8 cellular contexts compared by ENCODE assay signal in genomic region chr3:33438871-33439270, GRCh38. TPM values are rescaled to one million over a fixed set of nuclear protein-coding genes. Genes with fewer than 3 reads are reported as not detected.
DNase-seq lines count a peak whose midpoint lies in the region; ATAC-seq and TF ChIP-seq lines count a peak whose summit lies in the region.

No MANE protein-coding gene starts in this region.

- no peaks in the 10 kb centered on the region for H3K9me3 Mint-ChIP-seq in activated CD8-positive, alpha-beta T cell treated with anti-CD3 and anti-CD28 coated beads for 36 hours

- no peaks in the 10 kb centered on the region for H3K27me3 Mint-ChIP-seq in activated CD8-positive, alpha-beta T cell treated with anti-CD3 and anti-CD28 coated beads for 36 hours

- H3K9ac ChIP-seq in iPS-18a (ENCODE audit: low read length), result peak overlapping the region; percentile 81

- POLR2A ChIA-PET in activated CD8-positive, alpha-beta T cell treated with anti-CD3 and anti-CD28 coated beads for 36 hours (lab: Charles Lee), result interaction anchor here (1.0 to 3.0 kb wide), 5 partner anchors 9 to 360 kb away, joined by 3 to 15 read pairs (median 6); partner anchors contain the start of gene PDCD6IP

- TF ChIP-seq POLR2A in stomach (IDR thresholded peaks at IDR 0.05), result no peak

- H3K4me3 Mint-ChIP-seq in activated CD8-positive, alpha-beta T cell treated with anti-CD3 and anti-CD28 coated beads for 36 hours, result peak overlapping the region; percentile 87

- no peak for TF ChIP-seq CTCF in activated CD8-positive, alpha-beta T cell treated with anti-CD3 and anti-CD28 coated beads for 36 hours (IDR thresholded peaks at IDR 0.05)
- no peak for TF ChIP-seq CTCF in stomach (IDR thresholded peaks at IDR 0.05)

- intact Hi-C loops in activated CD8-positive, alpha-beta T cell treated with anti-CD3 and anti-CD28 coated beads for 36 hours (cut with micrococcal nuclease), result loop anchor here (10.0 kb wide), 1 partner anchor 346 kb away; no protein-coding TSS in a partner anchor
- intact Hi-C loops in stomach (cut with DNase I; ENCODE audit: low total_unique reads), result no loop called here

- peaks cover 7% of the 10 kb centered on the region for H3K36me3 Mint-ChIP-seq in activated CD8-positive, alpha-beta T cell treated with anti-CD3 and anti-CD28 coated beads for 36 hours (ENCODE audit: low read depth)

- peaks cover 22% of the 10 kb centered on the region for H3K4me1 ChIP-seq in iPS-18a (ENCODE audit: control insufficient read depth, low read depth, low read length)
- peaks cover 33 to 62% (median 50%) of the 10 kb centered on the region in 4 donors for H3K4me1 ChIP-seq in stomach

- DNase-seq in SIG-M5 treated with dmso at 0.1 percent for 504 hours (lab: John Stamatoyannopoulos, UW; ENCODE audit: unreplicated experiment), result peak; percentile 42
- no peak for DNase-seq in SIG-M5 (lab: John Stamatoyannopoulos, UW)
- no peak for DNase-seq in activated CD8-positive, alpha-beta T cell treated with anti-CD3 and anti-CD28 coated beads for 36 hours
- DNase-seq in stomach, result no peak
- DNase-seq in stimulated activated CD4-positive, alpha-beta T cell treated with anti-CD3 and anti-CD28 coated beads, Interleukin-2, amount 100 ng/mL, for 24 hours, result no peak
- no peak for DNase-seq in DMS53 (lab: John Stamatoyannopoulos, UW)

- 4 to 7% (median 5%) methylated on average over 4 of the region's 4 CpGs for WGBS in stomach, 5 donors

- no peak for ATAC-seq in activated CD8-positive, alpha-beta T cell treated with anti-CD3 and anti-CD28 coated beads for 36 hours
- no peak for ATAC-seq in GM21447 (IDR thresholded peaks at IDR 0.05; ENCODE audit: unreplicated experiment)

- TF ChIP-seq EP300 in stomach (IDR thresholded peaks at IDR 0.05), result no peak

- H3K27me3 ChIP-seq in iPS-18a (ENCODE audit: control insufficient read depth, insufficient read depth, low read length), result no peaks in the 10 kb centered on the region
- H3K27me3 ChIP-seq in stomach, result no peaks in the 10 kb centered on the region

- H3K36me3 ChIP-seq in iPS-18a (ENCODE audit: control insufficient read depth, low read depth, low read length), result no peaks in the 10 kb centered on the region
- no peaks in the 10 kb centered on the region for H3K36me3 ChIP-seq in stomach

- no peak overlapping the region for H3K27ac ChIP-seq in iPS-18a (ENCODE audit: low read length)
- H3K27ac ChIP-seq in stomach, result peak overlapping the region in 4 of 5 donors; percentile 97 to 98 (median 98)

- H3K4me1 Mint-ChIP-seq in activated CD8-positive, alpha-beta T cell treated with anti-CD3 and anti-CD28 coated beads for 36 hours (ENCODE audit: low read depth), result peaks cover 40% of the 10 kb centered on the region

- CTCF ChIA-PET in activated CD8-positive, alpha-beta T cell treated with anti-CD3 and anti-CD28 coated beads for 36 hours (lab: Charles Lee), result interaction anchor here (1.0 to 1.9 kb wide), 2 partner anchors 28 to 65 kb away, joined by 3 to 8 read pairs; no protein-coding TSS in a partner anchor

- H3K9me3 ChIP-seq in iPS-18a (ENCODE audit: control insufficient read depth, low read depth, low read length), result no peaks in the 10 kb centered on the region
- H3K9me3 ChIP-seq in stomach, result no peaks in the 10 kb centered on the region

- peak overlapping the region; percentile 75 for H3K4me3 ChIP-seq in iPS-18a (ENCODE audit: low read length)
- peak overlapping the region; percentile 71 to 93 (median 88) for H3K4me3 ChIP-seq in stomach

- H3K27ac Mint-ChIP-seq in activated CD8-positive, alpha-beta T cell treated with anti-CD3 and anti-CD28 coated beads for 36 hours, result peak overlapping the region; percentile 82

RNA-seq across cellular contexts. Expression of gene UBP1, which starts 1.3 kb away (rescaled TPM):
- total RNA-seq in activated CD8-positive, alpha-beta T cell treated with anti-CD3 and anti-CD28 coated beads for 36 hours, result 10 to 100 TPM; 51.2 to 56.2 TPM
- 100 to 1,000 TPM in 2 of 5 donors, 10 to 100 TPM in 3; 55.2 to 150 (median 88.8) TPM for total RNA-seq in stomach
- polyA plus RNA-seq in stomach, result 10 to 100 TPM; 21.0 to 32.6 (median 29.0) TPM
